Comparison of ENCODE assay signal across 19 cellular contexts in genomic region chr7:56157238-56157790, GRCh38. TPM values are rescaled to one million over a fixed set of nuclear protein-coding genes. Genes with fewer than 3 reads are reported as not detected.
DNase-seq lines count a peak whose midpoint lies in the region; ATAC-seq and TF ChIP-seq lines count a peak whose summit lies in the region.
"Had no signal": no experiment of that assay in that cellular context is flagged by ENCODE, and none has a peak within 500 bp of the region (broad histone marks: within the 10 kb centered on the region; RNA-seq: fewer than 3 reads in every experiment).

No MANE protein-coding gene starts in this region.

- DNase-seq in DMS79 treated with DMSO at 0.1 percent for 48 hours (lab: John Stamatoyannopoulos, UW) (peak; percentile 38), NCI-H1105 (lab: John Stamatoyannopoulos, UW) (peak; percentile 81), NCI-H2081 treated with DMSO at 0.1 percent for 48 hours (lab: John Stamatoyannopoulos, UW) (peak; percentile 5), NCI-H774 (lab: John Stamatoyannopoulos, UW) (peak; percentile 46), G401 (ENCODE audit: low spot score) (no peak), kidney glomerular epithelial cell (lab: John Stamatoyannopoulos, UW) (no peak), upper lobe of left lung (no peak)
- DNase-seq in activated T-cell treated with anti-CD3 and anti-CD28 coated beads, Interleukin-2, amount 50 U/mL, for 4 hours: no peak
- DNase-seq: ACHN, AML-193, DMS53, KBM-7, NCI-H2107, NCI-H446, RPMI8226 had no signal

- no peak for ATAC-seq in upper lobe of left lung (ENCODE audit: low FRiP score in 2 of 2)
- no peak for ATAC-seq in activated T-cell treated with anti-CD3 and anti-CD28 coated beads, Interleukin-2, amount 50 U/mL, for 4 hours
- ATAC-seq: GM23338 had no signal

- no peak overlapping the region for H3K27ac ChIP-seq in upper lobe of left lung
- H3K27ac ChIP-seq: SK-N-MC had no signal

- no peak for TF ChIP-seq CTCF in upper lobe of left lung (IDR thresholded peaks at IDR 0.05)

- H3K27me3 ChIP-seq in upper lobe of left lung: no peaks in the 10 kb centered on the region

- WGBS in upper lobe of left lung, 2 donors: 0% methylated on average over 1 of the region's 1 CpG

- peaks cover 17% of the 10 kb centered on the region for H3K27me3 Mint-ChIP-seq in activated T-cell treated with anti-CD3 and anti-CD28 coated beads, Interleukin-2, amount 50 U/mL, for 4 hours (ENCODE audit: low read depth)

- no peaks in the 10 kb centered on the region for H3K4me1 ChIP-seq in upper lobe of left lung

- in situ Hi-C loops in G401 (cut with HindIII; ENCODE audit: low sequenced_read_pairs): no loop called here

- peaks cover 11% of the 10 kb centered on the region for H3K9me3 Mint-ChIP-seq in activated T-cell treated with anti-CD3 and anti-CD28 coated beads, Interleukin-2, amount 50 U/mL, for 4 hours

- TF ChIP-seq EP300 in upper lobe of left lung (IDR thresholded peaks at IDR 0.05): no peak

- no peak overlapping the region for H3K4me3 Mint-ChIP-seq in activated T-cell treated with anti-CD3 and anti-CD28 coated beads, Interleukin-2, amount 50 U/mL, for 4 hours
- H3K4me3 Mint-ChIP-seq: CD14-positive monocyte, GM23338 had no signal

- peaks cover 0 to 20% (median 10%) of the 10 kb centered on the region in 4 donors for H3K9me3 ChIP-seq in upper lobe of left lung

- H3K4me3 ChIP-seq in upper lobe of left lung: no peak overlapping the region
- H3K4me3 ChIP-seq: GM23338, SK-N-MC had no signal

- no peaks in the 10 kb centered on the region for H3K36me3 ChIP-seq in upper lobe of left lung

- H3K4me1 Mint-ChIP-seq in activated T-cell treated with anti-CD3 and anti-CD28 coated beads, Interleukin-2, amount 50 U/mL, for 4 hours (ENCODE audit: low read depth): no peaks in the 10 kb centered on the region
- H3K4me1 Mint-ChIP-seq: CD14-positive monocyte, GM23338 had no signal

- TF ChIP-seq POLR2A in upper lobe of left lung (IDR thresholded peaks at IDR 0.05): no peak

- no peaks in the 10 kb centered on the region for H3K36me3 Mint-ChIP-seq in activated T-cell treated with anti-CD3 and anti-CD28 coated beads, Interleukin-2, amount 50 U/mL, for 4 hours (ENCODE audit: insufficient read depth)
- H3K36me3 Mint-ChIP-seq: CD14-positive monocyte had no signal

RNA-seq across cellular contexts. Expression of gene NUPR2, which starts 41.1 kb away (rescaled TPM):
- not detected in 2 replicates for total RNA-seq in G401 (2014; rRNA removed; shearing (Covaris generic))
- 1 to 10 TPM in 4 of 6 donors, under 1 TPM in 1, not detected in 1; 0.89 to 9.1 (median 1.4) TPM for total RNA-seq in upper lobe of left lung
- not detected for total RNA-seq in activated T-cell treated with anti-CD3 and anti-CD28 coated beads, Interleukin-2, amount 50 U/mL, for 4 hours
- total RNA-seq: GM23338, OCI-LY7 had no signal

RNA-seq across cellular contexts. Expression of gene CHCHD2, which starts 51.0 kb away (rescaled TPM):
- 654 and 762 TPM in 2 replicates for total RNA-seq in G401 (2014; rRNA removed; shearing (Covaris generic))
- total RNA-seq in upper lobe of left lung: 100 to 1,000 TPM in 5 of 6 donors, 10 to 100 TPM in 1; 61.8 to 307 (median 203) TPM
- 100 to 1,000 TPM; 725 to 810 (median 747) TPM for total RNA-seq in activated T-cell treated with anti-CD3 and anti-CD28 coated beads, Interleukin-2, amount 50 U/mL, for 4 hours
- total RNA-seq: GM23338 had no signal

Comparison
In these comparisons a context has a peak if more than half of its experiments do, and no peak if none do; other contexts are left out.
1. DNase-seq: peak in DMS79 treated with DMSO at 0.1 percent for 48 hours (single experiment), NCI-H1105 (single experiment), NCI-H2081 treated with DMSO at 0.1 percent for 48 hours (single experiment) and NCI-H774 (single experiment); none in G401 (single experiment), kidney glomerular epithelial cell (single experiment), upper lobe of left lung (0 of 2) and activated T-cell treated with anti-CD3 and anti-CD28 coated beads, Interleukin-2, amount 50 U/mL, for 4 hours (single experiment).